15 cellular contexts compared by ENCODE assay signal in genomic region chr2:241921631-241922030, GRCh38. TPM values are rescaled to one million over a fixed set of nuclear protein-coding genes. Genes with fewer than 3 reads are reported as not detected.
"Had no signal": no experiment of that assay in that cellular context is flagged by ENCODE, and none has a peak within 500 bp of the region (broad histone marks: within the 10 kb centered on the region; RNA-seq: fewer than 3 reads in every experiment).

No MANE protein-coding gene starts in this region.

RNA-seq across cellular contexts. Expression of gene RTP5, which starts 52.1 kb away (rescaled TPM):
- total RNA-seq: heart right ventricle, hepatocyte, kidney epithelial cell, left colon, left ventricle myocardium inferior, left ventricle myocardium superior, lower lobe of right lung, lung microvascular endothelial cell, mammary epithelial cell, mesothelial cell of epicardium, mucosa of descending colon, mucosa of gallbladder had no signal
- polyA plus RNA-seq: hepatocyte; immature natural killer cell; keratinocyte; mammary epithelial cell; naive thymus-derived CD4-positive, alpha-beta T cell had no signal
